In genomic region chr12:12671850-12672660, GRCh38 we compare ENCODE assay signal across 14 cellular contexts. TPM values are rescaled to one million over a fixed set of nuclear protein-coding genes. Genes with fewer than 3 reads are reported as not detected.
DNase-seq lines count a peak whose midpoint lies in the region; ATAC-seq and TF ChIP-seq lines count a peak whose summit lies in the region.
"Had no signal": no experiment of that assay in that cellular context is flagged by ENCODE, and none has a peak within 500 bp of the region (broad histone marks: within the 10 kb centered on the region; RNA-seq: fewer than 3 reads in every experiment).

No MANE protein-coding gene starts in this region.

- H3K9me3 ChIP-seq in SJCRH30 (replicated peaks) = no peaks in the 10 kb centered on the region
- H3K9me3 ChIP-seq in psoas muscle = no peaks in the 10 kb centered on the region

- 0 out of 2 replicates have a peak, but pooled peaks cover 2% of the 10 kb centered on the region for H3K4me1 ChIP-seq in SJCRH30
- no peaks in the 10 kb centered on the region for H3K4me1 ChIP-seq in psoas muscle

- no peak for ATAC-seq in psoas muscle
- ATAC-seq in HG03439 (IDR thresholded peaks at IDR 0.05; ENCODE audit: unreplicated experiment) = no peak
- ATAC-seq: WTC11 had no signal

- H3K27ac ChIP-seq in SJCRH30 (no peak overlapping the region), psoas muscle (no peak overlapping the region)

- intact Hi-C loops in psoas muscle (cut with DNase I) = no loop called here

- no peak overlapping the region for H3K4me3 ChIP-seq in SJCRH30
- H3K4me3 ChIP-seq in psoas muscle = no peak overlapping the region

- no peaks in the 10 kb centered on the region for H3K36me3 ChIP-seq in SJCRH30
- no peaks in the 10 kb centered on the region for H3K36me3 ChIP-seq in psoas muscle (ENCODE audit: insufficient read depth in 1 of 2, low read depth in 1 of 2)

- 46 to 58% (median 47%) methylated on average over 8 of the region's 8 CpGs for WGBS in psoas muscle, 3 donors

- TF ChIP-seq CTCF in psoas muscle (IDR thresholded peaks at IDR 0.05) = no peak

- H3K27me3 ChIP-seq in SJCRH30 (no peaks in the 10 kb centered on the region), psoas muscle (ENCODE audit: insufficient read depth in 3 of 3, low read length in 2 of 3) (no peaks in the 10 kb centered on the region)

- peak; percentile 27 for DNase-seq in A172 (ENCODE audit: low spot score)
- DNase-seq in H4 (ENCODE audit: low spot score) = peak; percentile 72
- peak; percentile 8 to 12 for DNase-seq in SJCRH30
- DNase-seq in fibroblast of gingiva (ENCODE audit: low read depth) = peak; percentile 10
- no peak for DNase-seq in psoas muscle
- DNase-seq in Kasumi-1 (lab: John Stamatoyannopoulos, UW) = no peak
- no peak for DNase-seq in activated CD4-positive, alpha-beta T cell treated with anti-CD3 and anti-CD28 coated beads for 4 hours
- DNase-seq: central memory CD4-positive, alpha-beta T cell; endodermal cell; immature natural killer cell; mesendoderm; NCI-H1105 treated with DMSO at 0.1 percent for 48 hours had no signal

RNA-seq across cellular contexts. Expression of gene GPR19, which starts 23.9 kb away (rescaled TPM):
- total RNA-seq in A172 (2014; rRNA removed; shearing (Covaris generic)) = 0.57 and 0.84 TPM in 2 replicates
- 0.88 and 3.9 TPM in 2 replicates for total RNA-seq in H4 (2014; rRNA removed; shearing (Covaris generic))
- 1.1 and 1.3 TPM in 2 replicates for total RNA-seq in SJCRH30 (2014; rRNA removed; shearing (Covaris generic))
- not detected for total RNA-seq in psoas muscle
- polyA plus RNA-seq in psoas muscle = under 1 TPM in 1 of 3 donors, not detected in 2; 0.38 TPM

RNA-seq across cellular contexts. Expression of gene CDKN1B, which starts 45.1 kb away (rescaled TPM):
- 18.1 and 20.0 TPM in 2 replicates for total RNA-seq in A172 (2014; rRNA removed; shearing (Covaris generic))
- total RNA-seq in H4 (2014; rRNA removed; shearing (Covaris generic)) = 22.8 and 27.3 TPM in 2 replicates
- 37.1 and 37.6 TPM in 2 replicates for total RNA-seq in SJCRH30 (2014; rRNA removed; shearing (Covaris generic))
- total RNA-seq in psoas muscle = 10 to 100 TPM; 32.2 to 61.0 (median 38.0) TPM
- 10 to 100 TPM; 20.7 to 62.8 (median 42.4) TPM for polyA plus RNA-seq in psoas muscle

Comparison
In these comparisons a context has a peak if more than half of its experiments do, and no peak if none do; other contexts are left out.
1. DNase-seq: peak in A172 (single experiment), H4 (single experiment), SJCRH30 (2 of 2) and fibroblast of gingiva (single experiment); none in psoas muscle (0 of 2), Kasumi-1 (0 of 2) and activated CD4-positive, alpha-beta T cell treated with anti-CD3 and anti-CD28 coated beads for 4 hours (0 of 2).